9 cellular contexts compared by ENCODE assay signal in the genomic region with DNA sequence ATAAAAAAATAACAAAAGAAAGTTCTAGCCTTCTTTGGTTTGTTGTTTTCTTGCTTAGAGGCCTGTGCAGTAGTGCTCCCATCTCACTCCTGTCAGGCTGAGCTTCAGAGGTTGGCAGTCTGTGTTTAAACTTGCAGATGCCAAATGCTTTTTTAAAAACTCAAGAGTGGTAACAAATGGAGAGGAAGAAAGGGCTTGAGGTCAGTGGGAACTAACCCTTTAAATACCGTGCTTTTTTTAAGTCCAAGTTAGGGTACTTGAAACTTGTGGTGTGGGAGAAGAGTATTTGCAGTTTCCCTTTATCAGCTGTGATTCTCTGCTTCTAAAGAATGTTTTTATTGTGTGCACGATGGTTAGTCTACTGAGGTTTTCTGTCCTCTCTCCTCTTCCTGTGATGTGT. TPM values are rescaled to one million over a fixed set of nuclear protein-coding genes. Genes with fewer than 3 reads are reported as not detected.
DNase-seq lines count a peak whose midpoint lies in the region; ATAC-seq and TF ChIP-seq lines count a peak whose summit lies in the region.
"Had no signal": no experiment of that assay in that cellular context is flagged by ENCODE, and none has a peak within 500 bp of the region (broad histone marks: within the 10 kb centered on the region; RNA-seq: fewer than 3 reads in every experiment).

No MANE protein-coding gene starts in this region.

- peaks cover 2 to 56% (median 15%) of the 10 kb centered on the region in 3 donors for H3K4me1 ChIP-seq in gastroesophageal sphincter
- H3K4me1 ChIP-seq in spleen = peaks cover 5 to 37% (median 26%) of the 10 kb centered on the region in 6 donors

- TF ChIP-seq POLR2A in gastroesophageal sphincter (IDR thresholded peaks at IDR 0.05) (no peak), spleen (IDR thresholded peaks at IDR 0.05) (no peak)

- H3K27me3 ChIP-seq in gastroesophageal sphincter (no peaks in the 10 kb centered on the region), spleen (replicated peaks in 1 of 7) (no peaks in the 10 kb centered on the region)

- intact Hi-C loops in spleen (cut with DNase I; ENCODE audit: low total_unique reads) = no loop called here

- H3K27ac ChIP-seq in gastroesophageal sphincter (peak overlapping the region in 3 of 4 donors; percentile 53 to 59 (median 59)), spleen (peak overlapping the region in 5 of 8 donors; percentile 11 to 50 (median 29))

- H3K9me3 ChIP-seq in gastroesophageal sphincter (no peaks in the 10 kb centered on the region), spleen (no peaks in the 10 kb centered on the region)

- DNase-seq in spleen = no peak
- DNase-seq in DMS153 treated with DMSO at 0.1 percent for 48 hours (lab: John Stamatoyannopoulos, UW; ENCODE audit: unreplicated experiment) = no peak
- DNase-seq in Kasumi-1 (lab: John Stamatoyannopoulos, UW) = no peak
- DNase-seq in GDM1 (lab: John Stamatoyannopoulos, UW) = no peak
- DNase-seq: DMS53 had no signal

- ATAC-seq in GM19455 (IDR thresholded peaks at IDR 0.05; ENCODE audit: unreplicated experiment) = peak; percentile 62
- peak; percentile 58 for ATAC-seq in HG02885 (IDR thresholded peaks at IDR 0.05; ENCODE audit: poor library complexity, unreplicated experiment)
- no peak for ATAC-seq in gastroesophageal sphincter
- ATAC-seq: K562 had no signal

- H3K4me3 ChIP-seq in gastroesophageal sphincter (no peak overlapping the region), spleen (no peak overlapping the region)
- H3K4me3 ChIP-seq: K562 had no signal

- H3K36me3 ChIP-seq in gastroesophageal sphincter = peaks cover 0 to 57% of the 10 kb centered on the region in 2 donors
- H3K36me3 ChIP-seq in spleen = peaks cover 0 to 97% (median 40%) of the 10 kb centered on the region in 6 donors

- TF ChIP-seq CTCF in gastroesophageal sphincter (IDR thresholded peaks at IDR 0.05) (no peak), spleen (IDR thresholded peaks at IDR 0.05 in 8 of 11, conservative IDR thresholded peaks at IDR 0.05 in 3 of 11) (no peak)

- TF ChIP-seq EP300 in gastroesophageal sphincter (IDR thresholded peaks at IDR 0.05) = no peak

- WGBS in gastroesophageal sphincter (ENCODE audit: low coverage in 1 of 2), 2 donors = 5 to 9% methylated on average over 2 of the region's 2 CpGs
- 33 to 53% (median 34%) methylated on average over 2 of the region's 2 CpGs for WGBS in spleen, 5 donors

RNA-seq across cellular contexts. Expression of gene ZRANB1, which starts 29.4 kb away (rescaled TPM):
- total RNA-seq in gastroesophageal sphincter (10 to 100 TPM; 35.5 to 48.7 (median 44.3) TPM), spleen (10 to 100 TPM; 16.1 to 28.8 (median 20.3) TPM)
- polyA plus RNA-seq in spleen = 1 to 10 TPM; 5.0 to 8.0 (median 5.3) TPM
